Comparison of ENCODE assay signal across 15 cellular contexts in genomic region chrX:47877327-47877726, GRCh38.
"Had no signal": no experiment of that assay in that cellular context is flagged by ENCODE, and none has a peak within 500 bp of the region (broad histone marks: within the 10 kb centered on the region; RNA-seq: fewer than 3 reads in every experiment).

No MANE protein-coding gene starts in this region.

- H3K36me3 ChIP-seq: adrenal gland had no signal

- H3K27me3 Mint-ChIP-seq: activated CD4-positive, alpha-beta T cell treated with anti-CD3 and anti-CD28 coated beads, Interleukin-2, amount 10 ng/mL, durations not matched to agents 7 days and 5 days; effector memory CD8-positive, alpha-beta T cell had no signal

- FAIRE-seq: kidney, urothelium cell line had no signal

- H3K9me3 Mint-ChIP-seq: effector memory CD8-positive, alpha-beta T cell had no signal

- H3K27me3 ChIP-seq: gastroesophageal sphincter had no signal

- H3K4me3 ChIP-seq: adrenal gland, gastroesophageal sphincter, left ventricle myocardium inferior had no signal

- H3K27ac Mint-ChIP-seq: activated CD4-positive, alpha-beta T cell treated with anti-CD3 and anti-CD28 coated beads, Interleukin-2, amount 10 ng/mL, durations not matched to agents 7 days and 5 days; activated T-helper 2 cell treated with anti-CD3 and anti-CD28 coated beads, Interferon-gamma antibody, Interleukin-2, Interleukin-4, amounts not matched to agents 10 μg/mL and 5 μg/mL and 100 μg/mL, durations not matched to agents 14 hours and 24 hours and 36 hours had no signal

- DNase-seq: activated CD4-positive, alpha-beta T cell treated with anti-CD3 and anti-CD28 coated beads, Interleukin-2, amount 10 ng/mL, durations not matched to agents 7 days and 5 days; activated CD4-positive, CD25-positive, alpha-beta regulatory T cell; activated naive CD4-positive, alpha-beta T cell treated with anti-CD3 and anti-CD28 coated beads, Interleukin-2, amount 50 U/mL, for 16 hours; activated T-cell treated with anti-CD3 and anti-CD28 coated beads for 4 hours; adrenal gland; central memory CD4-positive, alpha-beta T cell; effector memory CD8-positive, alpha-beta T cell; kidney; left ventricle myocardium inferior; mesenchymal stem cell; stimulated activated CD4-positive, alpha-beta T cell treated with anti-CD3 and anti-CD28 coated beads, Interleukin-4, amount 100 ng/mL, for 4 hours had no signal

- ATAC-seq: effector memory CD8-positive, alpha-beta T cell; gastroesophageal sphincter had no signal

- H3K4me3 Mint-ChIP-seq: activated CD4-positive, alpha-beta T cell treated with anti-CD3 and anti-CD28 coated beads, Interleukin-2, amount 10 ng/mL, durations not matched to agents 7 days and 5 days; neural crest cell had no signal
